ENCODE assay signal across 1 cellular context in genomic region chr16:88643546-88643932, GRCh38.
A peak's percentile ranks its signal among the peaks of the same experiment; 100 is the strongest.
TF ChIP-seq lines count a peak whose summit lies in the region.

No MANE protein-coding gene starts in this region.

TF ChIP-seq in HepG2, 621 proteins besides CTCF, POLR2A, EP300 and RAD21:
- TF ChIP-seq ZNF768 (CRISPR knock-in tag; IDR thresholded peaks at IDR 0.05) (peak; percentile 96), GLI4 (CRISPR knock-in tag; IDR thresholded peaks at IDR 0.05; ENCODE audit: borderline replicate concordance) (no peak)
